In genomic region chr19:6126335-6126974, GRCh38 we compare ENCODE assay signal across 1 cellular context.
TF ChIP-seq lines count a peak whose summit lies in the region.

No MANE protein-coding gene starts in this region.

TF ChIP-seq in K562, 482 proteins besides CTCF, POLR2A, EP300 and RAD21 (continued from another document and continues in another):
- TF ChIP-seq ZNF609 (CRISPR knock-in tag; IDR thresholded peaks at IDR 0.05; ENCODE audit: borderline replicate concordance): no peak
- TF ChIP-seq E2F1 (CRISPR knock-in tag; IDR thresholded peaks at IDR 0.05): no peak
- TF ChIP-seq STAT6 (CRISPR knock-in tag; IDR thresholded peaks at IDR 0.05): no peak
- no peak for TF ChIP-seq ETV5 (CRISPR knock-in tag; IDR thresholded peaks at IDR 0.05; ENCODE audit: low read depth)
- no peak for TF ChIP-seq NR0B1 (IDR thresholded peaks at IDR 0.05; ENCODE audit: partially characterized antibody)
- no peak for TF ChIP-seq RBM39 (optimal IDR thresholded peaks at IDR 0.05; ENCODE audit: low read depth, low read length)
- no peak for TF ChIP-seq TSC22D4 (tag; IDR thresholded peaks at IDR 0.05)
- TF ChIP-seq ZNF184 (CRISPR knock-in tag; IDR thresholded peaks at IDR 0.05): no peak
- TF ChIP-seq PHB (CRISPR knock-in tag; IDR thresholded peaks at IDR 0.05): no peak
- no peak for TF ChIP-seq MCM7 (IDR thresholded peaks at IDR 0.05)
- peak; percentile 31 to 52; a peak in 2 of 4 replicates for TF ChIP-seq TRIM24 (IDR thresholded peaks at IDR 0.05)
- no peak for TF ChIP-seq THRA (IDR thresholded peaks at IDR 0.05)
- TF ChIP-seq CCNT2 (IDR thresholded peaks at IDR 0.05; ENCODE audit: borderline replicate concordance, extremely low read depth, insufficient read length, low read depth, low read length): no peak
- TF ChIP-seq NRF1 (conservative IDR thresholded peaks at IDR 0.05 in 1 of 2, IDR thresholded peaks at IDR 0.05 in 1 of 2): no peak
- no peak for TF ChIP-seq ATF4 (CRISPR knock-in tag; IDR thresholded peaks at IDR 0.05)
- TF ChIP-seq E2F3 (CRISPR knock-in tag; IDR thresholded peaks at IDR 0.05): no peak
- TF ChIP-seq PREB (CRISPR knock-in tag; IDR thresholded peaks at IDR 0.05): no peak
- no peak for TF ChIP-seq ARID4B (CRISPR knock-in tag; IDR thresholded peaks at IDR 0.05)
- TF ChIP-seq E4F1 (CRISPR knock-in tag; IDR thresholded peaks at IDR 0.05; ENCODE audit: borderline replicate concordance): no peak
- no peak for TF ChIP-seq SREBF1 (IDR thresholded peaks at IDR 0.05; ENCODE audit: borderline replicate concordance, low read depth, low read length)
- TF ChIP-seq SOX6 (IDR thresholded peaks at IDR 0.05): no peak
- TF ChIP-seq POLR2AphosphoS2 (IDR thresholded peaks at IDR 0.05; ENCODE audit: low read length): no peak
- TF ChIP-seq ZFP1 (CRISPR knock-in tag; IDR thresholded peaks at IDR 0.05): no peak
- no peak for TF ChIP-seq RHOXF2B (CRISPR knock-in tag; conservative IDR thresholded peaks at IDR 0.05)
- TF ChIP-seq DLX4 (CRISPR knock-in tag; IDR thresholded peaks at IDR 0.05): no peak
- TF ChIP-seq CBFA2T2 (conservative IDR thresholded peaks at IDR 0.05): no peak
- TF ChIP-seq TEAD4 (IDR thresholded peaks at IDR 0.05; ENCODE audit: low read length): 0 out of 2 replicates have a peak, but pooled peaks have one; percentile 16
- no peak for TF ChIP-seq TEAD4 (CRISPR knock-in tag; IDR thresholded peaks at IDR 0.05; ENCODE audit: borderline replicate concordance)
- TF ChIP-seq PKNOX1 (IDR thresholded peaks at IDR 0.05): 0 out of 2 replicates have a peak, but pooled peaks have one; percentile 18
- TF ChIP-seq KLF16 (IDR thresholded peaks at IDR 0.05): no peak
- TF ChIP-seq HMBOX1 (IDR thresholded peaks at IDR 0.05): no peak
- TF ChIP-seq BHLHE40 (IDR thresholded peaks at IDR 0.05; ENCODE audit: low read length): 0 out of 2 replicates have a peak, but pooled peaks have one; percentile 9
- no peak for TF ChIP-seq NUFIP1 (IDR thresholded peaks at IDR 0.05; ENCODE audit: partially characterized antibody)
